Comparison of ENCODE assay signal across 2 cellular contexts in the genomic region with DNA sequence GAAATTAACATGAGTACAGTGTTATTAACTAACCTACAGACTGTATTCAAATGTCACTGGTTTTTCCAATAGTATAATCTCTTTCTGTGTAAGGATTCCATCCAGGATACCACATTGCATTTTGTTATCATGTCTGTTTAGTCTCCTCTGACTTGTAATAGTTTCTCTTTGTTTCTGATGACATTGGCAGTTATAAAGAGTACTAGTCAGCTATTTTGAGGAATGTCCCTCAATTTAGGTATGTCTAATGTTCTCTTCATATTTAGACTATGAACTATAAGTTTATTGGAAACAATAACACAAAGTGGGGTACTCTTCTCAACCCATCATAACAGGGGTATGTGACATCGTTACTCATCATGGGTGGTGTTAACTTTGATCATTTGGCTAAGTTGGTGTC.
TF ChIP-seq lines count a peak whose summit lies in the region.

No MANE protein-coding gene starts in this region.

TF ChIP-seq in IMR-90, 13 proteins besides CTCF, POLR2A, EP300 and RAD21:
- peak; percentile 90 for TF ChIP-seq MAFK (IDR thresholded peaks at IDR 0.05; ENCODE audit: low read depth, low read length)
- TF ChIP-seq, protein P1, sequence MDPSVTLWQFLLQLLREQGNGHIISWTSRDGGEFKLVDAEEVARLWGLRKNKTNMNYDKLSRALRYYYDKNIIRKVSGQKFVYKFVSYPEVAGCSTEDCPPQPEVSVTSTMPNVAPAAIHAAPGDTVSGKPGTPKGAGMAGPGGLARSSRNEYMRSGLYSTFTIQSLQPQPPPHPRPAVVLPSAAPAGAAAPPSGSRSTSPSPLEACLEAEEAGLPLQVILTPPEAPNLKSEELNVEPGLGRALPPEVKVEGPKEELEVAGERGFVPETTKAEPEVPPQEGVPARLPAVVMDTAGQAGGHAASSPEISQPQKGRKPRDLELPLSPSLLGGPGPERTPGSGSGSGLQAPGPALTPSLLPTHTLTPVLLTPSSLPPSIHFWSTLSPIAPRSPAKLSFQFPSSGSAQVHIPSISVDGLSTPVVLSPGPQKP (IDR thresholded peaks at IDR 0.05; ENCODE audit: borderline replicate concordance, low read depth, low read length) = no peak

TF ChIP-seq in K562, 482 proteins besides CTCF, POLR2A, EP300 and RAD21:
- TF ChIP-seq NCOA6 (IDR thresholded peaks at IDR 0.05) = no peak
- no peak for TF ChIP-seq SMARCE1 (IDR thresholded peaks at IDR 0.05)
- TF ChIP-seq PURB (CRISPR knock-in tag; IDR thresholded peaks at IDR 0.05; ENCODE audit: low read depth) = no peak
- TF ChIP-seq RBM17 (IDR thresholded peaks at IDR 0.05; ENCODE audit: borderline replicate concordance, low read depth, low read length) = no peak
- no peak for TF ChIP-seq POLR2AphosphoS5 (IDR thresholded peaks at IDR 0.05; ENCODE audit: control insufficient read depth, insufficient read depth, low read depth, low read length)
- TF ChIP-seq MXI1 (IDR thresholded peaks at IDR 0.05; ENCODE audit: low read depth, low read length) = no peak
- TF ChIP-seq MED1 (CRISPR knock-in tag; IDR thresholded peaks at IDR 0.05; ENCODE audit: borderline replicate concordance) = no peak
- TF ChIP-seq BRF1 (IDR thresholded peaks at IDR 0.05; ENCODE audit: borderline replicate concordance, extremely low read depth, insufficient read length) = no peak
- TF ChIP-seq ELF4 (CRISPR knock-in tag; IDR thresholded peaks at IDR 0.05) = no peak
- peak; percentile 50 for TF ChIP-seq ZNF316 (IDR thresholded peaks at IDR 0.05)
- TF ChIP-seq PHB (CRISPR knock-in tag; IDR thresholded peaks at IDR 0.05) = no peak
- no peak for TF ChIP-seq BHLHE40 (IDR thresholded peaks at IDR 0.05; ENCODE audit: low read length)
- TF ChIP-seq MAFF (IDR thresholded peaks at IDR 0.05; ENCODE audit: low read length) = 0 out of 2 replicates have a peak, but pooled peaks have one; percentile 15
- no peak for TF ChIP-seq HEY1 (CRISPR knock-in tag; IDR thresholded peaks at IDR 0.05; ENCODE audit: borderline replicate concordance)
- no peak for TF ChIP-seq NR4A1 (CRISPR knock-in tag; IDR thresholded peaks at IDR 0.05)
- no peak for TF ChIP-seq NR4A1 (tag; IDR thresholded peaks at IDR 0.05)
- TF ChIP-seq ZNF764 (CRISPR knock-in tag; IDR thresholded peaks at IDR 0.05; ENCODE audit: low read depth) = no peak
- 0 out of 2 replicates have a peak, but pooled peaks have one; percentile 36 for TF ChIP-seq MAFK (IDR thresholded peaks at IDR 0.05; ENCODE audit: low read length)
- TF ChIP-seq MAFG (tag; conservative IDR thresholded peaks at IDR 0.05) = peak; percentile 48; the same call in 1 of the 2 replicates
- TF ChIP-seq, protein P2, sequence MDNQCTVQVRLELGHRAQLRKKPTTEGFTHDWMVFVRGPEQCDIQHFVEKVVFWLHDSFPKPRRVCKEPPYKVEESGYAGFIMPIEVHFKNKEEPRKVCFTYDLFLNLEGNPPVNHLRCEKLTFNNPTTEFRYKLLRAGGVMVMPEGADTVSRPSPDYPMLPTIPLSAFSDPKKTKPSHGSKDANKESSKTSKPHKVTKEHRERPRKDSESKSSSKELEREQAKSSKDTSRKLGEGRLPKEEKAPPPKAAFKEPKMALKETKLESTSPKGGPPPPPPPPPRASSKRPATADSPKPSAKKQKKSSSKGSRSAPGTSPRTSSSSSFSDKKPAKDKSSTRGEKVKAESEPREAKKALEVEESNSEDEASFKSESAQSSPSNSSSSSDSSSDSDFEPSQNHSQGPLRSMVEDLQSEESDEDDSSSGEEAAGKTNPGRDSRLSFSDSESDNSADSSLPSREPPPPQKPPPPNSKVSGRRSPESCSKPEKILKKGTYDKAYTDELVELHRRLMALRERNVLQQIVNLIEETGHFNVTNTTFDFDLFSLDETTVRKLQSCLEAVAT (IDR thresholded peaks at IDR 0.05) = no peak
